ENCODE assay signal across 1 cellular context in the genomic region with DNA sequence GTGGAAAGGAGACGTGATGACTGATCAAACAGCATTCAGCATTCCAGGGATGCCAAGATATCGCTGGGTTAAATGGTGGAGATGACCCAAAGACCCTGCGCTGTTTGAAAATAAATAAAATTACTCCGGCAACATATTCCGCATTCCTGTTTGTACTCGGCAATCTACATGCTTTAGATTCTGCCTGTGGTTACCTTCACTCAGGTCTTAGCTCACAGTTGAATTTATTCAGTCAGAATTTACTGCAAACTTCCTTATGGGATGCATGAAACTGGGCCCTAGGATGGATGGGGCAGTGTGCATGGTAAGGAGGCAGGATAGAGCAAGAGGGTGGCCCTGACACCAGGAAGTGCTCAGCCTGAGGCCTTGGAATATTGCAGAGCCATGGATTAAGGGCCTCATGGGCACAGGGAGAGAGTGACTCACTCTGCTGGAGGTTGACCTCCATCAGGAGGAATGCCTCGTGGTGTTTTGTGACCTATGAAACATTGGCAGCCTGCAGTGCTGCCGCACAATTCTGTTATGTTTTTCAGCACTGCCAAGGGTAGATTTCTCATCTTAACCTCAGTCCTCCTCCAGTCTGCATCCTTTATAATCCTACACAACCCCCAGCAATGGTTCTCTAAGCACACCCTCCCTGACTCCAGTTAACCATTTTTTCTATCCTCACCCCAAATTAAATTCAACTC.
A peak's percentile ranks its signal among the peaks of the same experiment; 100 is the strongest.
TF ChIP-seq lines count a peak whose summit lies in the region.

No MANE protein-coding gene starts in this region.

TF ChIP-seq in HepG2, 621 proteins besides CTCF, POLR2A, EP300 and RAD21 (continued from another document and continues in another):
- TF ChIP-seq, protein P1, sequence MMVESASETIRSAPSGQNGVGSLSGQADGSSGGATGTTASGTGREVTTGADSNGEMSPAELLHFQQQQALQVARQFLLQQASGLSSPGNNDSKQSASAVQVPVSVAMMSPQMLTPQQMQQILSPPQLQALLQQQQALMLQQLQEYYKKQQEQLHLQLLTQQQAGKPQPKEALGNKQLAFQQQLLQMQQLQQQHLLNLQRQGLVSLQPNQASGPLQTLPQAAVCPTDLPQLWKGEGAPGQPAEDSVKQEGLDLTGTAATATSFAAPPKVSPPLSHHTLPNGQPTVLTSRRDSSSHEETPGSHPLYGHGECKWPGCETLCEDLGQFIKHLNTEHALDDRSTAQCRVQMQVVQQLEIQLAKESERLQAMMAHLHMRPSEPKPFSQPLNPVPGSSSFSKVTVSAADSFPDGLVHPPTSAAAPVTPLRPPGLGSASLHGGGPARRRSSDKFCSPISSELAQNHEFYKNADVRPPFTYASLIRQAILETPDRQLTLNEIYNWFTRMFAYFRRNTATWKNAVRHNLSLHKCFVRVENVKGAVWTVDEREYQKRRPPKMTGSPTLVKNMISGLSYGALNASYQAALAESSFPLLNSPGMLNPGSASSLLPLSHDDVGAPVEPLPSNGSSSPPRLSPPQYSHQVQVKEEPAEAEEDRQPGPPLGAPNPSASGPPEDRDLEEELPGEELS (CRISPR knock-in tag; IDR thresholded peaks at IDR 0.05) = peak; percentile 62; the same call in 1 of the 2 replicates
- TF ChIP-seq NCOA5 (CRISPR knock-in tag; IDR thresholded peaks at IDR 0.05) (no peak), CEBPG (CRISPR knock-in tag; IDR thresholded peaks at IDR 0.05) (peak; percentile 68), MAFG (CRISPR knock-in tag; IDR thresholded peaks at IDR 0.05) (no peak), ZNF562 (CRISPR knock-in tag; IDR thresholded peaks at IDR 0.05; ENCODE audit: borderline replicate concordance) (no peak), SMARCE1 (IDR thresholded peaks at IDR 0.05; ENCODE audit: borderline replicate concordance) (no peak), BHLHE40 (IDR thresholded peaks at IDR 0.05; ENCODE audit: low read length) (no peak), KLF6 (CRISPR knock-in tag; IDR thresholded peaks at IDR 0.05) (peak; percentile 88), HOXA7 (CRISPR knock-in tag; IDR thresholded peaks at IDR 0.05) (no peak), TOE1 (CRISPR knock-in tag; IDR thresholded peaks at IDR 0.05) (no peak), ZNF530 (CRISPR knock-in tag; IDR thresholded peaks at IDR 0.05; ENCODE audit: low read depth) (no peak), XRCC5 (optimal IDR thresholded peaks at IDR 0.05; ENCODE audit: low read length) (peak; percentile 36), ZNF878 (CRISPR knock-in tag; IDR thresholded peaks at IDR 0.05) (peak; percentile 73; the same call in 1 of the 2 replicates), ZNF24 (IDR thresholded peaks at IDR 0.05) (no peak), NBN (conservative IDR thresholded peaks at IDR 0.05) (no peak), ZNF646 (CRISPR knock-in tag; IDR thresholded peaks at IDR 0.05) (no peak), TCF12 (IDR thresholded peaks at IDR 0.05) (no peak), TCF12 (CRISPR knock-in tag; IDR thresholded peaks at IDR 0.05) (no peak), ZNF501 (CRISPR knock-in tag; IDR thresholded peaks at IDR 0.05) (peak; percentile 86), FOXK1 (CRISPR knock-in tag; IDR thresholded peaks at IDR 0.05; ENCODE audit: borderline replicate concordance, low read depth) (peak; percentile 75; the same call in 1 of the 2 replicates), CBX2 (IDR thresholded peaks at IDR 0.05; ENCODE audit: low read depth, low read length) (no peak), CBX2 (CRISPR knock-in tag; IDR thresholded peaks at IDR 0.05; ENCODE audit: low read depth) (0 out of 2 replicates have a peak, but pooled peaks have one; percentile 42), SOX5 (CRISPR knock-in tag; IDR thresholded peaks at IDR 0.05; ENCODE audit: borderline replicate concordance) (peak; percentile 71), ZMAT5 (CRISPR knock-in tag; IDR thresholded peaks at IDR 0.05; ENCODE audit: borderline replicate concordance, low read depth) (no peak), ZNF253 (CRISPR knock-in tag; IDR thresholded peaks at IDR 0.05; ENCODE audit: borderline replicate concordance) (0 out of 2 replicates have a peak, but pooled peaks have one; percentile 66), ZNF124 (CRISPR knock-in tag; IDR thresholded peaks at IDR 0.05) (peak; percentile 74), ZNF17 (CRISPR knock-in tag; IDR thresholded peaks at IDR 0.05) (no peak), ZNF724P (CRISPR knock-in tag; IDR thresholded peaks at IDR 0.05; ENCODE audit: borderline replicate concordance) (peak; percentile 84), ZNF558 (CRISPR knock-in tag; IDR thresholded peaks at IDR 0.05; ENCODE audit: borderline replicate concordance) (no peak), SALL2 (CRISPR knock-in tag; IDR thresholded peaks at IDR 0.05) (peak; percentile 74; the same call in 1 of the 2 replicates), SETDB1 (CRISPR knock-in tag; IDR thresholded peaks at IDR 0.05; ENCODE audit: borderline replicate concordance) (no peak), NFIC (IDR thresholded peaks at IDR 0.05; ENCODE audit: low read length) (peak; percentile 65; the same call in 1 of the 2 replicates), FOXO1 (CRISPR knock-in tag; IDR thresholded peaks at IDR 0.05) (peak; percentile 74), ZNF143 (CRISPR knock-in tag; IDR thresholded peaks at IDR 0.05) (no peak; the same call in 1 of the 2 replicates), ATAD3A (CRISPR knock-in tag; IDR thresholded peaks at IDR 0.05) (no peak), SIN3A (IDR thresholded peaks at IDR 0.05; ENCODE audit: borderline replicate concordance, low read depth, low read length) (no peak), PLRG1 (conservative IDR thresholded peaks at IDR 0.05) (no peak), YEATS4 (CRISPR knock-in tag; IDR thresholded peaks at IDR 0.05; ENCODE audit: borderline replicate concordance) (peak; percentile 62; the same call in 1 of the 2 replicates), ELF3 (CRISPR knock-in tag; IDR thresholded peaks at IDR 0.05) (peak; percentile 99), HDAC2 (CRISPR knock-in tag; IDR thresholded peaks at IDR 0.05) (peak; percentile 72), MIXL1 (CRISPR knock-in tag; IDR thresholded peaks at IDR 0.05) (peak; percentile 46; the same call in 1 of the 2 replicates), KAT2B (IDR thresholded peaks at IDR 0.05; ENCODE audit: borderline replicate concordance, low read depth, low read length) (no peak), ZNF264 (CRISPR knock-in tag; IDR thresholded peaks at IDR 0.05) (peak; percentile 42; the same call in 1 of the 2 replicates), ZNF205 (CRISPR knock-in tag; IDR thresholded peaks at IDR 0.05) (0 out of 2 replicates have a peak, but pooled peaks have one; percentile 28), PHF8 (CRISPR knock-in tag; IDR thresholded peaks at IDR 0.05) (peak; percentile 49; the same call in 1 of the 2 replicates), TEAD2 (CRISPR knock-in tag; IDR thresholded peaks at IDR 0.05) (no peak), ZNF350 (CRISPR knock-in tag; IDR thresholded peaks at IDR 0.05; ENCODE audit: borderline replicate concordance, low read depth) (0 out of 2 replicates have a peak, but pooled peaks have one; percentile 37), ZNF20 (CRISPR knock-in tag; IDR thresholded peaks at IDR 0.05) (no peak), NFE2L2 (IDR thresholded peaks at IDR 0.05; ENCODE audit: low read length) (no peak), ZNF574 (CRISPR knock-in tag; IDR thresholded peaks at IDR 0.05) (peak; percentile 62), KLF12 (CRISPR knock-in tag; IDR thresholded peaks at IDR 0.05; ENCODE audit: borderline replicate concordance) (no peak)
- TF ChIP-seq, protein P2, sequence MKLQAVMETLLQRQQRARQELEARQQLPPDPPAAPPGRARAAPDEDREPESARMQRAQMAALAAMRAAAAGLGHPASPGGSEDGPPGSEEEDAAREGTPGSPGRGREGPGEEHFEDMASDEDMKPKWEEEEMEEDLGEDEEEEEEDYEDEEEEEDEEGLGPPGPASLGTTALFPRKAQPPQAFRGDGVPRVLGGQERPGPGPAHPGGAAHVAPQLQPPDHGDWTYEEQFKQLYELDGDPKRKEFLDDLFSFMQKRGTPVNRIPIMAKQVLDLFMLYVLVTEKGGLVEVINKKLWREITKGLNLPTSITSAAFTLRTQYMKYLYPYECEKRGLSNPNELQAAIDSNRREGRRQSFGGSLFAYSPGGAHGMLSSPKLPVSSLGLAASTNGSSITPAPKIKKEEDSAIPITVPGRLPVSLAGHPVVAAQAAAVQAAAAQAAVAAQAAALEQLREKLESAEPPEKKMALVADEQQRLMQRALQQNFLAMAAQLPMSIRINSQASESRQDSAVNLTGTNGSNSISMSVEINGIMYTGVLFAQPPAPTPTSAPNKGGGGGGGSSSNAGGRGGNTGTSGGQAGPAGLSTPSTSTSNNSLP (IDR thresholded peaks at IDR 0.05; ENCODE audit: low read depth, low read length) = peak; percentile 78
- TF ChIP-seq, protein P3, sequence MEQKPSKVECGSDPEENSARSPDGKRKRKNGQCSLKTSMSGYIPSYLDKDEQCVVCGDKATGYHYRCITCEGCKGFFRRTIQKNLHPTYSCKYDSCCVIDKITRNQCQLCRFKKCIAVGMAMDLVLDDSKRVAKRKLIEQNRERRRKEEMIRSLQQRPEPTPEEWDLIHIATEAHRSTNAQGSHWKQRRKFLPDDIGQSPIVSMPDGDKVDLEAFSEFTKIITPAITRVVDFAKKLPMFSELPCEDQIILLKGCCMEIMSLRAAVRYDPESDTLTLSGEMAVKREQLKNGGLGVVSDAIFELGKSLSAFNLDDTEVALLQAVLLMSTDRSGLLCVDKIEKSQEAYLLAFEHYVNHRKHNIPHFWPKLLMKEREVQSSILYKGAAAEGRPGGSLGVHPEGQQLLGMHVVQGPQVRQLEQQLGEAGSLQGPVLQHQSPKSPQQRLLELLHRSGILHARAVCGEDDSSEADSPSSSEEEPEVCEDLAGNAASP (CRISPR knock-in tag; IDR thresholded peaks at IDR 0.05; ENCODE audit: borderline replicate concordance) = peak; percentile 51; the same call in 1 of the 2 replicates
- TF ChIP-seq, protein P4, sequence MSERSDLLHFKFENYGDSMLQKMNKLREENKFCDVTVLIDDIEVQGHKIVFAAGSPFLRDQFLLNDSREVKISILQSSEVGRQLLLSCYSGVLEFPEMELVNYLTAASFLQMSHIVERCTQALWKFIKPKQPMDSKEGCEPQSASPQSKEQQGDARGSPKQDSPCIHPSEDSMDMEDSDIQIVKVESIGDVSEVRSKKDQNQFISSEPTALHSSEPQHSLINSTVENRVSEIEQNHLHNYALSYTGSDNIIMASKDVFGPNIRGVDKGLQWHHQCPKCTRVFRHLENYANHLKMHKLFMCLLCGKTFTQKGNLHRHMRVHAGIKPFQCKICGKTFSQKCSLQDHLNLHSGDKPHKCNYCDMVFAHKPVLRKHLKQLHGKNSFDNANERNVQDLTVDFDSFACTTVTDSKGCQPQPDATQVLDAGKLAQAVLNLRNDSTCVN (CRISPR knock-in tag; IDR thresholded peaks at IDR 0.05; ENCODE audit: borderline replicate concordance) = peak; percentile 84; the same call in 1 of the 2 replicates
